Comparison of ENCODE assay signal across 8 cellular contexts in the genomic region with DNA sequence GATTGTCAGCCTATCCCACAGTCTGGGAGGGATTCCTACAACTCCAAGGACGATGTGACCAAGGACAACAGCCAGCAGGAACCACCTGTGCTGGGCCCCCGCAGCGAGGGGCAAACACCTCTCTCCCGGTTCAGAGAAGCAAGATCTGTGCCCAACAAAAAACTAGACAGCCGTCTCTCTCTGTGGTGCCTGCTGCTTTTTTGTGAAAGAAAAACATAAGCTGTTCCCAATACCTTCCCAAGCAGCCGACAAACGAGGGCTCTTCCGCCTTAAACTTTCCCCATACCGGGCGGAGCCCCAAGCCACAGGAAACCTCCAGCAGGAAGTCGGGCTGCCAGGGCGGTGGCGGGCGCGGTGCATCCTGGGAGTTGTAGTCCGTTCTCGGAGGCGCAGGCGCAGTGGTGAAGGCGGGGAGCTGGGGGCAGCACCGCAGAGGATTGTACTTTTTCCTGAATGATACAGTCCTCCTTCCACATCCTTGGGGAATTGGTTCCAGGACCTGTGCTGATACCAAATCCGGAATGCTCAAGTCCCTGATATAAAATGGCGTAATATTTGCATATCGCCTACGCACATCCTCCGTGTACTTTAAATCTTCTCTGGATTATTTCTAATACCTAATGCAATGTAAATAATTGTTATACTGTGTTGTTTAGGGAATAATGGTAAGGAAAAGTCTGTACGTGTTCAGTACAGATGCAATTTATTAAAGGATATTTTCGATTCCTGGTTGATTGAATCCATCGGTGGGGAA.
DNase-seq lines count a peak whose midpoint lies in the region; ATAC-seq and TF ChIP-seq lines count a peak whose summit lies in the region.

No MANE protein-coding gene starts in this region.

- peak overlapping the region; percentile 97 to 99 (median 98) for H3K4me3 Mint-ChIP-seq in IgD-negative memory B cell

- peaks cover 8% of the 10 kb centered on the region for H3K36me3 ChIP-seq in mucosa of descending colon (ENCODE audit: low read depth)

- peak; percentile 51 for ATAC-seq in GM21529 (IDR thresholded peaks at IDR 0.05; ENCODE audit: unreplicated experiment)
- peak; percentile 97 for ATAC-seq in mucosa of descending colon

- no peaks in the 10 kb centered on the region for H3K9me3 Mint-ChIP-seq in IgD-negative memory B cell

- intact Hi-C loops in mucosa of descending colon (cut with DNase I, micrococcal nuclease): loop anchor here (2.0 to 10.0 kb wide), 3 partner anchors 63 to 275 kb away; a partner anchor contains a TSS

- DNase-seq in DMS 273 treated with DMSO at 0.1 percent for 48 hours (lab: John Stamatoyannopoulos, UW) (peak; percentile 89), OCI-M1 (lab: John Stamatoyannopoulos, UW) (peak; percentile 98), activated T-cell treated with anti-CD3 and anti-CD28 coated beads for 48 hours (ENCODE audit: low read depth) (peak; percentile 87), epithelial cell of proximal tubule (ENCODE audit: low read depth) (peak; percentile 65), mucosa of descending colon (peak; percentile 96 to 98 (median 98))
- DNase-seq in stimulated activated CD8-positive, alpha-beta memory T cell treated with anti-CD3 and anti-CD28 coated beads, Interleukin-4, amount 100 ng/mL, for 1 hour (ENCODE audit: low read depth in 2 of 2, low spot score in 1 of 2): peak; percentile 89 to 92

- no peaks in the 10 kb centered on the region for H3K27me3 Mint-ChIP-seq in IgD-negative memory B cell

- no peaks in the 10 kb centered on the region for H3K36me3 Mint-ChIP-seq in IgD-negative memory B cell

- peak overlapping the region; percentile 100 for H3K27ac Mint-ChIP-seq in IgD-negative memory B cell

- peaks cover 15% of the 10 kb centered on the region for H3K4me1 ChIP-seq in mucosa of descending colon (ENCODE audit: low read depth)

- H3K4me1 Mint-ChIP-seq in IgD-negative memory B cell: peaks cover 33 to 40% (median 34%) of the 10 kb centered on the region in 3 donors

- TF ChIP-seq CTCF in epithelial cell of proximal tubule (conservative IDR thresholded peaks at IDR 0.05; ENCODE audit: low read depth, low read length) (no peak), mucosa of descending colon (IDR thresholded peaks at IDR 0.05) (no peak)

- peak overlapping the region; percentile 81 for H3K4me3 ChIP-seq in epithelial cell of proximal tubule (ENCODE audit: low read depth, low read length)
- H3K4me3 ChIP-seq in mucosa of descending colon: peak overlapping the region; percentile 44

- no peaks in the 10 kb centered on the region for H3K9me3 ChIP-seq in mucosa of descending colon

Comparison
In these comparisons a context has a peak if more than half of its experiments do, and no peak if none do; other contexts are left out.
1. Peak in every context shown above with its lines: DNase-seq, ATAC-seq and H3K4me3 ChIP-seq.